Comparison of ENCODE assay signal across 26 cellular contexts in genomic region chr13:31115616-31116015, GRCh38. TPM values are rescaled to one million over a fixed set of nuclear protein-coding genes. Genes with fewer than 3 reads are reported as not detected.
DNase-seq lines count a peak whose midpoint lies in the region; ATAC-seq, FAIRE-seq and TF ChIP-seq lines count a peak whose summit lies in the region.
"Had no signal": no experiment of that assay in that cellular context is flagged by ENCODE, and none has a peak within 500 bp of the region (broad histone marks: within the 10 kb centered on the region; RNA-seq: fewer than 3 reads in every experiment).

No MANE protein-coding gene starts in this region.

- H3K4me1 Mint-ChIP-seq in activated naive CD8-positive, alpha-beta T cell treated with anti-CD3 and anti-CD28 coated beads for 36 hours: peaks cover 4% of the 10 kb centered on the region
- H3K4me1 Mint-ChIP-seq: activated B cell treated with CpG ODN at 0.5 μM for 24 hours; central memory CD8-positive, alpha-beta T cell had no signal

- intact Hi-C loops in prostate gland (cut with DNase I): no loop called here

- H3K9me3 ChIP-seq in esophagus (ENCODE audit: control insufficient read depth in 2 of 2, insufficient read depth in 1 of 2, low read depth in 1 of 2, low read length in 1 of 2) (no peaks in the 10 kb centered on the region), prostate gland (no peaks in the 10 kb centered on the region)
- H3K9me3 ChIP-seq: BLaER1 treated with 17β-estradiol and CSF1 and Interleukin-3, amounts not matched to agents 10 nM and 100 nM; Caco-2; heart left ventricle; right atrium auricular region; transverse colon had no signal

- H3K27ac ChIP-seq in esophagus (ENCODE audit: low read depth in 2 of 2, low read length in 1 of 2): peak overlapping the region; percentile 72 to 82
- H3K27ac ChIP-seq in prostate gland: no peak overlapping the region
- H3K27ac ChIP-seq: BLaER1 treated with 17β-estradiol and CSF1 and Interleukin-3, amounts not matched to agents 10 nM and 100 nM; heart left ventricle; parathyroid adenoma; right atrium auricular region; transverse colon had no signal

- no peak for FAIRE-seq in urothelium cell line (lab: Jason Lieb, UNC)
- FAIRE-seq: endothelial cell of umbilical vein had no signal

- H3K36me3 ChIP-seq in esophagus (ENCODE audit: control insufficient read depth in 2 of 2, insufficient read depth in 2 of 2, low read length in 1 of 2) (no peaks in the 10 kb centered on the region), prostate gland (no peaks in the 10 kb centered on the region)
- H3K36me3 ChIP-seq: BLaER1 treated with 17β-estradiol and CSF1 and Interleukin-3, amounts not matched to agents 10 nM and 100 nM; heart left ventricle; right atrium auricular region; transverse colon had no signal

- TF ChIP-seq CTCF in LNCaP clone FGC (IDR thresholded peaks at IDR 0.05; ENCODE audit: control insufficient read depth, extremely low read depth, insufficient read depth): no peak
- TF ChIP-seq CTCF in prostate gland (IDR thresholded peaks at IDR 0.05): no peak

- H3K4me3 ChIP-seq in LNCaP clone FGC (ENCODE audit: low read depth, low read length): no peak overlapping the region
- H3K4me3 ChIP-seq in esophagus (ENCODE audit: low read depth in 1 of 2, low read length in 2 of 2): no peak overlapping the region
- no peak overlapping the region for H3K4me3 ChIP-seq in prostate gland
- H3K4me3 ChIP-seq: BLaER1 treated with 17β-estradiol and CSF1 and Interleukin-3, amounts not matched to agents 10 nM and 100 nM; heart left ventricle; right atrium auricular region; smooth muscle cell; transverse colon had no signal

- no peaks in the 10 kb centered on the region for H3K9me3 Mint-ChIP-seq in activated naive CD8-positive, alpha-beta T cell treated with anti-CD3 and anti-CD28 coated beads for 36 hours
- H3K9me3 Mint-ChIP-seq: activated B cell treated with CpG ODN at 0.5 μM for 24 hours; activated T-cell treated with anti-CD3 and anti-CD28 coated beads, Interleukin-2, amount 50 U/mL, for 4 hours; central memory CD8-positive, alpha-beta T cell had no signal

- DNase-seq in LNCaP clone FGC (ENCODE audit: low read depth) (peak; percentile 11), NCI-H69 (lab: John Stamatoyannopoulos, UW) (peak; percentile 86), prostate gland (ENCODE audit: low spot score) (peak; percentile 40), urothelium cell line (ENCODE audit: low spot score) (no peak)
- DNase-seq in activated naive CD8-positive, alpha-beta T cell treated with anti-CD3 and anti-CD28 coated beads for 36 hours: no peak
- DNase-seq: activated B cell treated with CpG ODN at 0.5 μM for 24 hours; activated CD4-positive, alpha-beta T cell treated with anti-CD3 and anti-CD28 coated beads, Interleukin-2, amount 50 U/mL, for 1 hour; activated T-cell treated with anti-CD3 and anti-CD28 coated beads, Interleukin-2, amount 50 U/mL, for 4 hours; Caco-2; GOT3; heart left ventricle; Kasumi-1; mammary epithelial cell; NCI-H1930; NCI-H446 treated with DMSO at 0.1 percent for 48 hours; stimulated activated CD4-positive, alpha-beta T cell treated with anti-CD3 and anti-CD28 coated beads, Interleukin-2, amount 100 ng/mL, for 24 hours; T-helper 1 cell; transverse colon had no signal

- no peaks in the 10 kb centered on the region for H3K36me3 Mint-ChIP-seq in activated naive CD8-positive, alpha-beta T cell treated with anti-CD3 and anti-CD28 coated beads for 36 hours

- no peaks in the 10 kb centered on the region for H3K4me1 ChIP-seq in esophagus (ENCODE audit: control insufficient read depth in 2 of 2, insufficient read depth in 2 of 2, low read length in 1 of 2)
- H3K4me1 ChIP-seq in prostate gland (replicated peaks): no peaks in the 10 kb centered on the region
- H3K4me1 ChIP-seq: heart left ventricle, parathyroid adenoma, right atrium auricular region, transverse colon had no signal

- no peak overlapping the region for H3K4me3 Mint-ChIP-seq in activated naive CD8-positive, alpha-beta T cell treated with anti-CD3 and anti-CD28 coated beads for 36 hours
- H3K4me3 Mint-ChIP-seq: activated B cell treated with CpG ODN at 0.5 μM for 24 hours; activated T-cell treated with anti-CD3 and anti-CD28 coated beads, Interleukin-2, amount 50 U/mL, for 4 hours; central memory CD8-positive, alpha-beta T cell had no signal

- ATAC-seq in HG03442 (IDR thresholded peaks at IDR 0.05; ENCODE audit: unreplicated experiment): no peak
- ATAC-seq: activated T-cell treated with anti-CD3 and anti-CD28 coated beads, Interleukin-2, amount 50 U/mL, for 4 hours; heart left ventricle had no signal

- TF ChIP-seq POLR2A in prostate gland (IDR thresholded peaks at IDR 0.05): no peak

- peaks cover 30% of the 10 kb centered on the region for H3K27me3 Mint-ChIP-seq in activated naive CD8-positive, alpha-beta T cell treated with anti-CD3 and anti-CD28 coated beads for 36 hours

- no peaks in the 10 kb centered on the region for H3K27me3 ChIP-seq in esophagus (ENCODE audit: control insufficient read depth in 1 of 2, insufficient read depth in 2 of 2, low read length in 2 of 2)
- no peaks in the 10 kb centered on the region for H3K27me3 ChIP-seq in prostate gland (replicated peaks; ENCODE audit: insufficient read depth)
- H3K27me3 ChIP-seq: BLaER1 treated with 17β-estradiol and CSF1 and Interleukin-3, amounts not matched to agents 10 nM and 100 nM; right atrium auricular region; transverse colon had no signal

- no peak overlapping the region for H3K27ac Mint-ChIP-seq in activated naive CD8-positive, alpha-beta T cell treated with anti-CD3 and anti-CD28 coated beads for 36 hours
- H3K27ac Mint-ChIP-seq: activated B cell treated with CpG ODN at 0.5 μM for 24 hours had no signal

- 44 to 46% methylated on average over 3 of the region's 3 CpGs for WGBS in esophagus, 2 donors
- 60% methylated on average over 3 of the region's 3 CpGs for WGBS in prostate gland

RNA-seq across cellular contexts. Expression of gene HSPH1, which starts 46.1 kb away (rescaled TPM):
- polyA plus RNA-seq in esophagus: 10 to 100 TPM; 22.0 to 31.3 TPM
- 10 to 100 TPM; 33.5 to 60.6 TPM for total RNA-seq in prostate gland
- 100 to 1,000 TPM; 267 TPM for total RNA-seq in activated naive CD8-positive, alpha-beta T cell treated with anti-CD3 and anti-CD28 coated beads for 36 hours

Comparison
In these comparisons a context has a peak if more than half of its experiments do, and no peak if none do; other contexts are left out.
1. DNase-seq: peak in LNCaP clone FGC (single experiment), NCI-H69 (single experiment) and prostate gland (single experiment); none in activated naive CD8-positive, alpha-beta T cell treated with anti-CD3 and anti-CD28 coated beads for 36 hours (single experiment) and urothelium cell line (single experiment).
2. H3K27ac ChIP-seq: peak in esophagus (2 of 2); none in prostate gland (0 of 2).
3. RNA of gene HSPH1, which starts 46.1 kb away (total RNA-seq): 267 TPM in activated naive CD8-positive, alpha-beta T cell treated with anti-CD3 and anti-CD28 coated beads for 36 hours; 33.5 to 60.6 TPM in prostate gland; every median in the first group is over 4 times any median in the second.